ENCODE assay signal across 20 cellular contexts in genomic region chr15:66039117-66039860, GRCh38.
DNase-seq lines count a peak whose midpoint lies in the region.
"Had no signal": no experiment of that assay in that cellular context is flagged by ENCODE, and none has a peak within 500 bp of the region (broad histone marks: within the 10 kb centered on the region; RNA-seq: fewer than 3 reads in every experiment).

No MANE protein-coding gene starts in this region.

- DNase-seq in AG08396 (ENCODE audit: low spot score) (peak; percentile 24), GM04503 (ENCODE audit: low read depth) (peak; percentile 9), SW480 (ENCODE audit: low spot score) (peak; percentile 46), kidney glomerular epithelial cell (lab: John Stamatoyannopoulos, UW) (peak; percentile 2), NCI-H146 (lab: John Stamatoyannopoulos, UW) (no peak), mesenteric fat pad (ENCODE audit: low spot score) (no peak)
- no peak for DNase-seq in activated CD4-positive, alpha-beta T cell treated with anti-CD3 and anti-CD28 coated beads, Interleukin-2, amount 50 U/mL, for 48 hours
- DNase-seq in activated CD4-positive, alpha-beta T cell treated with anti-CD3 and anti-CD28 coated beads, Interleukin-2, amount 50 U/mL, for 1 hour = no peak
- DNase-seq: activated CD4-positive, alpha-beta T cell treated with anti-CD3 and anti-CD28 coated beads, Interleukin-2, amount 10 ng/mL, durations not matched to agents 24 days and 14 days; activated naive CD4-positive, alpha-beta T cell treated with anti-CD3 and anti-CD28 coated beads for 36 hours; AML-193; anterior cingulate cortex; effector memory CD4-positive, alpha-beta T cell; IMR-90; MG63; NCI-H1694 treated with DMSO at 0.1 percent for 48 hours; NCI-H446 treated with DMSO at 0.1 percent for 48 hours; pancreas; sigmoid colon; T-helper 1 cell had no signal

Comparison
In these comparisons a context has a peak if more than half of its experiments do, and no peak if none do; other contexts are left out.
1. DNase-seq: peak in AG08396 (single experiment), GM04503 (single experiment), SW480 (single experiment) and kidney glomerular epithelial cell (single experiment); none in NCI-H146 (single experiment), mesenteric fat pad (single experiment), activated CD4-positive, alpha-beta T cell treated with anti-CD3 and anti-CD28 coated beads, Interleukin-2, amount 50 U/mL, for 48 hours (0 of 2) and activated CD4-positive, alpha-beta T cell treated with anti-CD3 and anti-CD28 coated beads, Interleukin-2, amount 50 U/mL, for 1 hour (single experiment).